Comparison of ENCODE assay signal across 8 cellular contexts in the genomic region with DNA sequence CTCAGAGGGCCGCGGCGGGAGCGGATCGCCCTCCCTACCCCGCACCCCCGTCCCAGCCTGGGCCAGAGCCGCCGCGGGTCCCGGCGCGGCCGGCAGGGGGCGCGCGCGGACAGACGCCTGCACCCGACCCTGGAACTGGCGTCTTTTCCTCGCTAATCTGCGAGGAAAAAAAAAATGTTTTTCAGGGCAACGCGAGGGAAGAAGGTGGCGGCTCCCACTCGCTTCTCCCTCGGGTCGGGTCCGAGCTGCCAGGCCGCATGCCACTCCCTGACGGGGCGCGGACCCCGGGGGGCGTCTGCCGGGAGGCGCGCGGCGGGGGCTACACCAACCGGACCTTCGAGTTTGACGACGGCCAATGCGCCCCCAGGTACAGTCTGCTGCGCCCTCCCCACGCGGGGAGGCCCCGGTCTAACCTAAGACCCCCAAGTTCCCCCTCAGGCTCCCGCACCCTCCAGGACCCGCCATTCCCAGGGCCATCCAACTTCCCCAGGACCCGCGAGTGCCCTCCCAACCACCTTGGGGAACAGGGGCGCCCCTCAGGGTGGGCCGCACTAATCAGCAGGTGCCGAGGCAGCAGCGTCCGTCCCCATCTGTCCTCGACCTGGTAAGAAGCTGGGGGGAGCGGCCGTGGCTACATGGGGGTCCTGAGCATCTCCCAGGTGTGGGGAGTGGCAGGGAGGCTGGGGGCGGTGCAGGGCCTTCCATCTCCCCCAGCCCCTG. TPM values are rescaled to one million over a fixed set of nuclear protein-coding genes. Genes with fewer than 3 reads are reported as not detected.
DNase-seq lines count a peak whose midpoint lies in the region; ATAC-seq and TF ChIP-seq lines count a peak whose summit lies in the region.

KCNT1 (plus strand) TSS at position 184 of the 720 bp plus-strand sequence; CDS start at position 258, 74 bp downstream.

- H3K79me2 ChIP-seq in Karpas-422 (ENCODE audit: low read length): no peaks in the 10 kb centered on the region

- H3K27ac ChIP-seq in Karpas-422 (ENCODE audit: low read length) (no peak within 1 kb of the TSS), WERI-Rb-1 (0 out of 2 replicates have a peak within 1 kb of the TSS, but pooled peaks have one; percentile 50)

- DNase-seq in EH (ENCODE audit: low read depth) (peak; percentile 46), Karpas-422 (peak; percentile 77), WERI-Rb-1 (peak; percentile 66), cardiac fibroblast (ENCODE audit: low read depth in 2 of 2) (peak; percentile 42 to 53), left lobe of liver (ENCODE audit: low spot score) (no peak)
- peak; percentile 35 to 37 (median 36) for DNase-seq in stimulated activated CD4-positive, alpha-beta T cell treated with anti-CD3 and anti-CD28 coated beads, TNF-alpha, amount 100 ng/mL, for 48 hours (ENCODE audit: low read depth in 3 of 3)

- H3K9me2 ChIP-seq in Karpas-422 (replicated peaks; ENCODE audit: insufficient read depth, low read length): no peaks in the 10 kb centered on the region

- no peaks in the 10 kb centered on the region for H3K27me3 ChIP-seq in Karpas-422 (ENCODE audit: low read length)
- no peaks in the 10 kb centered on the region for H3K27me3 ChIP-seq in WERI-Rb-1 (ENCODE audit: insufficient read depth, low read depth, severe bottlenecking)

- no peaks in the 10 kb centered on the region for H3K4me1 ChIP-seq in Karpas-422 (ENCODE audit: low read length)

- H3K9me3 ChIP-seq in Karpas-422 (ENCODE audit: low read length) (no peaks in the 10 kb centered on the region), WERI-Rb-1 (ENCODE audit: severe bottlenecking) (no peaks in the 10 kb centered on the region)

- H3K36me3 ChIP-seq in Karpas-422 (ENCODE audit: insufficient read depth, low read length) (no peaks in the 10 kb centered on the region), WERI-Rb-1 (no peaks in the 10 kb centered on the region)

- TF ChIP-seq CTCF in WERI-Rb-1 (IDR thresholded peaks at IDR 0.05; ENCODE audit: low read depth, low read length) (peak; percentile 69), cardiac fibroblast (IDR thresholded peaks at IDR 0.05; ENCODE audit: low read depth, low read length) (peak; percentile 36)

- no peak within 1 kb of the TSS for H3K4me2 ChIP-seq in Karpas-422 (ENCODE audit: low read depth, low read length, poor library complexity, severe bottlenecking)

- no peak within 1 kb of the TSS for H2AFZ ChIP-seq in Karpas-422 (ENCODE audit: low read length)

- peak; percentile 78 for ATAC-seq in left lobe of liver
- ATAC-seq in GM19395 (IDR thresholded peaks at IDR 0.05; ENCODE audit: unreplicated experiment): no peak
- no peak for ATAC-seq in HG03439 (IDR thresholded peaks at IDR 0.05; ENCODE audit: unreplicated experiment)

- no peak within 1 kb of the TSS for H3K4me3 ChIP-seq in Karpas-422 (ENCODE audit: low read length)
- peak within 1 kb of the TSS; percentile 44 for H3K4me3 ChIP-seq in WERI-Rb-1 (ENCODE audit: low read depth, low read length)
- H3K4me3 ChIP-seq in cardiac fibroblast (replicated peaks in 1 of 2; ENCODE audit: low read depth in 2 of 2, low read length in 2 of 2): no peak within 1 kb of the TSS

- no peaks in the 10 kb centered on the region for H4K20me1 ChIP-seq in Karpas-422 (ENCODE audit: insufficient read depth, low read depth, low read length)

- H3K9ac ChIP-seq in Karpas-422 (ENCODE audit: low read length): no peak within 1 kb of the TSS

RNA-seq across cellular contexts. Expression of gene KCNT1, which starts in this region (rescaled TPM):
- not detected in 2 replicates for total RNA-seq in Karpas-422 (2014; rRNA removed; shearing (Covaris generic); ENCODE audit: low replicate concordance)
- not detected for total RNA-seq in left lobe of liver

Comparison
In these comparisons a context has a peak if more than half of its experiments do, and no peak if none do; other contexts are left out.
1. Peak in DNase-seq in Karpas-422; RNA of the gene not detected or under 1 TPM.
2. Peak in ATAC-seq in left lobe of liver; RNA of the gene not detected or under 1 TPM.